Comparison of ENCODE assay signal across 9 cellular contexts in the genomic region with DNA sequence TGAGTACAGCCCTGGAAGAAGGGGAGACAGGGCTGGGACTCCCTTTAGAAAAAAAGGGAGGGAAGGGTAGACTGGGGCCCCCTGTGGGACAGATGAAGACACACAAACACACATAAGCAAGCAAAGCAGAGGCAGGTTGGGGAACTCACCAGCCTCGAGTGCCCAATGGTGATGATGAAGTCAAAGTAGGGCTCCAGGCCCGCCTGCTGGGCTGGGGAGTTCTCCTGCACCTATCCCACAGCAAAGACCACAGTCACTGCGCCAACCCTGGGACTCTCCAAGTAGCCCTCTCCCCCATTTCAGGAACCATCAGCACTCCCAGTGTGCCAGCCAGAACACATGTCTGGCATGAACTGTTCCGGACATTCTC. TPM values are rescaled to one million over a fixed set of nuclear protein-coding genes. Genes with fewer than 3 reads are reported as not detected.
A peak's percentile ranks its signal among the peaks of the same experiment; 100 is the strongest.
DNase-seq lines count a peak whose midpoint lies in the region; ATAC-seq and TF ChIP-seq lines count a peak whose summit lies in the region.
"Had no signal": no experiment of that assay in that cellular context is flagged by ENCODE, and none has a peak within 500 bp of the region (broad histone marks: within the 10 kb centered on the region; RNA-seq: fewer than 3 reads in every experiment).

No MANE protein-coding gene starts in this region.

- TF ChIP-seq CTCF in activated CD8-positive, alpha-beta T cell treated with anti-CD3 and anti-CD28 coated beads for 36 hours (IDR thresholded peaks at IDR 0.05) = no peak

- H3K4me1 Mint-ChIP-seq in activated CD8-positive, alpha-beta T cell treated with anti-CD3 and anti-CD28 coated beads for 36 hours (ENCODE audit: low read depth) = peaks cover 32% of the 10 kb centered on the region

- no peak overlapping the region for H3K9ac ChIP-seq in trophoblast cell (ENCODE audit: low read length)

- H3K27me3 Mint-ChIP-seq in activated CD8-positive, alpha-beta T cell treated with anti-CD3 and anti-CD28 coated beads for 36 hours = no peaks in the 10 kb centered on the region
- H3K27me3 Mint-ChIP-seq: activated naive CD8-positive, alpha-beta T cell had no signal

- peak overlapping the region; percentile 10 for H3K27ac Mint-ChIP-seq in activated CD8-positive, alpha-beta T cell treated with anti-CD3 and anti-CD28 coated beads for 36 hours

- H2AK5ac ChIP-seq in trophoblast cell (ENCODE audit: low read length) = no peak overlapping the region

- no peak overlapping the region for H3K4me3 ChIP-seq in trophoblast cell (ENCODE audit: low read depth, low read length)

- WGBS in trophoblast cell (ENCODE audit: extremely low coverage, insufficient coverage, insufficient read length) = no CpG with 5 or more reads among the region's 4 CpGs

- peaks cover 8% of the 10 kb centered on the region for H3K79me2 ChIP-seq in trophoblast cell (ENCODE audit: control insufficient read depth, insufficient read depth, low read length, poor library complexity)

- H3K4me3 Mint-ChIP-seq in activated CD8-positive, alpha-beta T cell treated with anti-CD3 and anti-CD28 coated beads for 36 hours = no peak overlapping the region
- H3K4me3 Mint-ChIP-seq: activated naive CD8-positive, alpha-beta T cell had no signal

- H3K4me1 ChIP-seq in trophoblast cell (ENCODE audit: control insufficient read depth in 1 of 2, insufficient read depth in 2 of 2, low read length in 2 of 2) = peaks cover 0 to 11% of the 10 kb centered on the region in 2 experiments

- H4K91ac ChIP-seq in trophoblast cell (ENCODE audit: low read depth, low read length) = no peak overlapping the region

- H3K79me1 ChIP-seq in trophoblast cell (ENCODE audit: low read length) = peaks cover 10% of the 10 kb centered on the region

- CTCF ChIA-PET in activated CD8-positive, alpha-beta T cell treated with anti-CD3 and anti-CD28 coated beads for 36 hours (lab: Charles Lee) = interaction anchor here (0.7 to 6.9 kb wide), 3 partner anchors 24 to 612 kb away, joined by 3 to 50 read pairs (median 3); no protein-coding TSS in a partner anchor

- peaks cover 31 to 32% of the 10 kb centered on the region in 2 experiments for H3K36me3 ChIP-seq in trophoblast cell (ENCODE audit: control insufficient read depth in 1 of 2, insufficient read depth in 2 of 2, low read length in 2 of 2)

- no peak overlapping the region for H3K18ac ChIP-seq in trophoblast cell (ENCODE audit: low read length)

- no peak overlapping the region for H2BK5ac ChIP-seq in trophoblast cell (ENCODE audit: low read depth, low read length, poor library complexity)

- DNase-seq in SIG-M5 treated with dmso at 0.1 percent for 504 hours (lab: John Stamatoyannopoulos, UW; ENCODE audit: unreplicated experiment) (peak; percentile 8), SIG-M5 (lab: John Stamatoyannopoulos, UW) (no peak), trophoblast cell (no peak), activated gamma-delta T cell (lab: John Stamatoyannopoulos, UW) (no peak)
- no peak for DNase-seq in activated CD8-positive, alpha-beta T cell treated with anti-CD3 and anti-CD28 coated beads for 36 hours
- DNase-seq: T-helper 9 cell had no signal

- no peak for ATAC-seq in activated CD8-positive, alpha-beta T cell treated with anti-CD3 and anti-CD28 coated beads for 36 hours
- ATAC-seq in GM21786 (IDR thresholded peaks at IDR 0.05; ENCODE audit: unreplicated experiment) = no peak

- H2AFZ ChIP-seq in trophoblast cell (ENCODE audit: insufficient read depth, low read length, poor library complexity) = no peak overlapping the region

- H3K27ac ChIP-seq in trophoblast cell (ENCODE audit: low read depth, low read length) = no peak overlapping the region

- no peaks in the 10 kb centered on the region for H3K9me3 ChIP-seq in trophoblast cell (ENCODE audit: insufficient read depth, low read depth, low read length)

- no peaks in the 10 kb centered on the region for H3K36me3 Mint-ChIP-seq in activated CD8-positive, alpha-beta T cell treated with anti-CD3 and anti-CD28 coated beads for 36 hours (ENCODE audit: low read depth)
- H3K36me3 Mint-ChIP-seq: activated naive CD8-positive, alpha-beta T cell had no signal

- POLR2A ChIA-PET in activated CD8-positive, alpha-beta T cell treated with anti-CD3 and anti-CD28 coated beads for 36 hours (lab: Charles Lee) = interaction anchor here (0.7 kb wide), 1 partner anchor 309 kb away, joined by 3 read pairs; no protein-coding TSS in a partner anchor

- H4K12ac ChIP-seq in trophoblast cell (ENCODE audit: low read depth, low read length) = no peak overlapping the region

- no peak overlapping the region for H2BK120ac ChIP-seq in trophoblast cell (ENCODE audit: insufficient read depth, low read length, poor library complexity)

- no peak overlapping the region for H3K14ac ChIP-seq in trophoblast cell (ENCODE audit: low read length)

- no peak overlapping the region for H2BK12ac ChIP-seq in trophoblast cell (ENCODE audit: low read length)

- H3K23ac ChIP-seq in trophoblast cell (ENCODE audit: low read length) = no peak overlapping the region

- no peak overlapping the region for H3K4me2 ChIP-seq in trophoblast cell (ENCODE audit: low read length)

- no peaks in the 10 kb centered on the region for H3K9me3 Mint-ChIP-seq in activated CD8-positive, alpha-beta T cell treated with anti-CD3 and anti-CD28 coated beads for 36 hours

- H3K4ac ChIP-seq in trophoblast cell (ENCODE audit: low read depth, low read length) = peak overlapping the region; percentile 9

- intact Hi-C loops in activated CD8-positive, alpha-beta T cell treated with anti-CD3 and anti-CD28 coated beads for 36 hours (cut with micrococcal nuclease) = no loop called here

- H3K27me3 ChIP-seq in trophoblast cell (ENCODE audit: insufficient read depth, low read length) = no peaks in the 10 kb centered on the region

- no peak overlapping the region for H4K8ac ChIP-seq in trophoblast cell (ENCODE audit: low read depth, low read length)

RNA-seq across cellular contexts. Expression of gene GORASP1, which starts 4.1 kb away (rescaled TPM):
- total RNA-seq in activated CD8-positive, alpha-beta T cell treated with anti-CD3 and anti-CD28 coated beads for 36 hours = 10 to 100 TPM; 16.2 to 18.3 TPM
- polyA plus RNA-seq in trophoblast cell (2013) = 19.6 and 19.9 TPM in 2 replicates

RNA-seq across cellular contexts. Expression of gene TTC21A, which starts 4.2 kb away (rescaled TPM):
- total RNA-seq in activated CD8-positive, alpha-beta T cell treated with anti-CD3 and anti-CD28 coated beads for 36 hours = under 1 TPM; 0.69 to 0.79 TPM
- 1.8 and 2.1 TPM in 2 replicates for polyA plus RNA-seq in trophoblast cell (2013)

RNA-seq across cellular contexts. Expression of gene CSRNP1, which starts 50.1 kb away (rescaled TPM):
- total RNA-seq in activated CD8-positive, alpha-beta T cell treated with anti-CD3 and anti-CD28 coated beads for 36 hours = 10 to 100 TPM; 88.0 to 88.3 TPM
- polyA plus RNA-seq in trophoblast cell (2013) = 35.6 and 35.8 TPM in 2 replicates

RNA-seq across cellular contexts. Expression of gene WDR48, which starts 51.5 kb away (rescaled TPM):
- total RNA-seq in activated CD8-positive, alpha-beta T cell treated with anti-CD3 and anti-CD28 coated beads for 36 hours = 10 to 100 TPM; 33.2 to 34.7 TPM
- 18.8 and 19.8 TPM in 2 replicates for polyA plus RNA-seq in trophoblast cell (2013)

RNA-seq across cellular contexts. Expression of gene SCN11A, which starts 51.6 kb away (rescaled TPM):
- total RNA-seq in activated CD8-positive, alpha-beta T cell treated with anti-CD3 and anti-CD28 coated beads for 36 hours = not detected
- 0.06 and 0.11 TPM in 2 replicates for polyA plus RNA-seq in trophoblast cell (2013)
- total RNA-seq: A673 had no signal
